26 cellular contexts compared by ENCODE assay signal in genomic region chr3:126151562-126152302, GRCh38. TPM values are rescaled to one million over a fixed set of nuclear protein-coding genes. Genes with fewer than 3 reads are reported as not detected.
"Had no signal": no experiment of that assay in that cellular context is flagged by ENCODE, and none has a peak within 500 bp of the region (broad histone marks: within the 10 kb centered on the region; RNA-seq: fewer than 3 reads in every experiment).

No MANE protein-coding gene starts in this region.

- H3K27ac ChIP-seq: ovary, tibial artery had no signal

- DNase-seq: activated CD4-positive, alpha-beta T cell treated with anti-CD3 and anti-CD28 coated beads, Interleukin-2, amount 50 U/mL, for 4 hours; activated CD4-positive, CD25-positive, alpha-beta regulatory T cell treated with anti-CD3 and anti-CD28 coated beads, Interleukin-2, amount 50 U/mL, for 72 hours; activated naive CD4-positive, alpha-beta T cell; activated naive CD8-positive, alpha-beta T cell treated with anti-CD3 and anti-CD28 coated beads for 36 hours; activated T-cell treated with anti-CD3 and anti-CD28 coated beads for 4 hours; amygdala; caudate nucleus; erythroblast; kidney glomerular epithelial cell; left ventricle myocardium superior; ovary; stimulated activated CD4-positive, alpha-beta T cell treated with anti-CD3 and anti-CD28 coated beads, Interleukin-12 subunit alpha, Interleukin-12 subunit beta, amount 100 ng/mL, for 4 hours; stimulated activated CD4-positive, alpha-beta T cell treated with anti-CD3 and anti-CD28 coated beads, Interleukin-1b, Interleukin-23, amount 100 ng/mL, for 48 hours; stimulated activated naive CD4-positive, alpha-beta T cell treated with Interleukin-2 at 50 U/mL for 16 hours; substantia nigra; T-helper 1 cell; T1000; tibial artery had no signal

- H3K4me3 ChIP-seq: ovary, tibial artery had no signal

- ATAC-seq: activated T-helper 17 cell treated with anti-CD3 and anti-CD28 coated beads, Interleukin-2, amount 50 U/mL, for 72 hours; left ventricle myocardium superior; SK-N-SH treated with all-trans-retinoic acid at 6 μM for 48 hours had no signal

- H3K36me3 ChIP-seq: ovary had no signal

- H3K4me1 ChIP-seq: tibial artery had no signal

- H3K27me3 ChIP-seq: ovary, tibial artery had no signal

- H3K9me3 ChIP-seq: ovary, tibial artery had no signal

- FAIRE-seq: colon, endometrium, frontal cortex, urothelium cell line had no signal

RNA-seq across cellular contexts. Expression of gene ALDH1L1, which starts 28.7 kb away (rescaled TPM):
- total RNA-seq: activated naive CD8-positive, alpha-beta T cell treated with anti-CD3 and anti-CD28 coated beads for 36 hours; mononuclear cell; pulmonary artery endothelial cell had no signal
